32 cellular contexts compared by ENCODE assay signal in genomic region chr21:42798106-42798505, GRCh38.
"Had no signal": no experiment of that assay in that cellular context is flagged by ENCODE, and none has a peak within 500 bp of the region (broad histone marks: within the 10 kb centered on the region; RNA-seq: fewer than 3 reads in every experiment).

No MANE protein-coding gene starts in this region.

- H3K36me3 ChIP-seq: neutrophil, ovary, prostate gland, right lobe of liver, sigmoid colon, suprapubic skin, tibial artery, transverse colon, upper lobe of right lung, uterus had no signal

- H3K79me2 ChIP-seq: parathyroid adenoma had no signal

- FAIRE-seq: small intestine had no signal

- H3K27me3 ChIP-seq: ovary, right lobe of liver, testis, uterus had no signal

- H3K4me1 Mint-ChIP-seq: nephron progenitor cell, neural crest cell had no signal

- H3K36me3 Mint-ChIP-seq: naive B cell; naive thymus-derived CD8-positive, alpha-beta T cell; natural killer cell treated with Interleukin-12 subunit alpha and Interleukin-12 subunit beta and Interleukin-15 and Interleukin-18, amount 100 ng/mL, for 72 hours; stimulated activated memory B cell treated with anti-CD40 and anti-IgM and Interleukin-4, amounts not matched to agents 10 μg/mL and 1 μg/mL and 100 μg/mL, for 72 hours; type B pancreatic cell had no signal

- H3K9me3 ChIP-seq: neutrophil, ovary, prostate gland, right lobe of liver, sigmoid colon, suprapubic skin, testis, tibial artery, transverse colon, upper lobe of right lung, uterus had no signal

- H3K9me3 Mint-ChIP-seq: naive B cell; naive thymus-derived CD8-positive, alpha-beta T cell; natural killer cell treated with Interleukin-12 subunit alpha and Interleukin-12 subunit beta and Interleukin-15 and Interleukin-18, amount 100 ng/mL, for 72 hours; nephron progenitor cell; neural crest cell; stimulated activated memory B cell treated with anti-CD40 and anti-IgM and Interleukin-4, amounts not matched to agents 10 μg/mL and 1 μg/mL and 100 μg/mL, for 72 hours; stimulated activated naive CD8-positive, alpha-beta T cell treated with anti-CD3 and anti-CD28 coated beads, Interleukin-15, amount 100 ng/mL, for 72 hours; type B pancreatic cell had no signal

- DNase-seq: naive B cell; naive thymus-derived CD8-positive, alpha-beta T cell; nephron progenitor cell; nucleus accumbens; ovary; posterior cingulate gyrus; right cardiac atrium; right lobe of liver; sigmoid colon; small intestine; stimulated activated CD4-positive, alpha-beta T cell treated with anti-CD3 and anti-CD28 coated beads, Interleukin-12 subunit alpha, Interleukin-12 subunit beta, amount 100 ng/mL, for 4 hours; stimulated activated CD4-positive, alpha-beta T cell treated with anti-CD3 and anti-CD28 coated beads, Interleukin-1b, Interleukin-23, amount 100 ng/mL, for 48 hours; stimulated activated CD4-positive, alpha-beta T cell treated with anti-CD3 and anti-CD28 coated beads, Interleukin-4, amount 100 ng/mL, for 1 hour; stimulated activated CD4-positive, alpha-beta T cell treated with anti-CD3 and anti-CD28 coated beads, Interleukin-4, amount 100 ng/mL, for 4 hours; stimulated activated CD8-positive, alpha-beta memory T cell treated with anti-CD3 and anti-CD28 coated beads, Interleukin-4, amount 100 ng/mL, for 48 hours; stimulated activated naive CD4-positive, alpha-beta T cell; stimulated activated naive CD8-positive, alpha-beta T cell treated with anti-CD3 and anti-CD28 coated beads, Interleukin-15, amount 100 ng/mL, for 72 hours; stimulated activated naive CD8-positive, alpha-beta T cell treated with anti-CD3 and anti-CD28 coated beads, Interleukin-15, Interleukin-2, amounts not matched to agents 100 U/mL and 50 U/mL, for 24 hours; substantia nigra; testis; tibial artery; transverse colon; upper lobe of right lung; uterus had no signal

- H2AFZ ChIP-seq: parathyroid adenoma had no signal

- H3K27me3 Mint-ChIP-seq: naive B cell; stimulated activated naive CD8-positive, alpha-beta T cell treated with anti-CD3 and anti-CD28 coated beads, Interleukin-15, amount 100 ng/mL, for 72 hours had no signal

- H3K27ac ChIP-seq: neutrophil, ovary, parathyroid adenoma, prostate gland, right lobe of liver, sigmoid colon, suprapubic skin, testis, tibial artery, transverse colon, upper lobe of right lung, uterus had no signal

- H3K27ac Mint-ChIP-seq: natural killer cell treated with Interleukin-12 subunit alpha and Interleukin-12 subunit beta and Interleukin-15 and Interleukin-18, amount 100 ng/mL, for 72 hours; nephron progenitor cell; stimulated activated memory B cell treated with anti-CD40 and anti-IgM and Interleukin-4, amounts not matched to agents 10 μg/mL and 1 μg/mL and 100 μg/mL, for 72 hours; stimulated activated naive CD8-positive, alpha-beta T cell treated with anti-CD3 and anti-CD28 coated beads, Interleukin-15, amount 100 ng/mL, for 72 hours; type B pancreatic cell had no signal

- ATAC-seq: naive thymus-derived CD8-positive, alpha-beta T cell; natural killer cell treated with Interleukin-12 subunit alpha and Interleukin-12 subunit beta and Interleukin-15 and Interleukin-18, amount 100 ng/mL, for 72 hours; right cardiac atrium; right lobe of liver; stimulated activated memory B cell treated with anti-CD40 and anti-IgM and Interleukin-4, amounts not matched to agents 10 μg/mL and 1 μg/mL and 100 μg/mL, for 72 hours; stimulated activated naive CD8-positive, alpha-beta T cell treated with anti-CD3 and anti-CD28 coated beads, Interleukin-15, amount 100 ng/mL, for 72 hours; stimulated activated naive CD8-positive, alpha-beta T cell treated with anti-CD3 and anti-CD28 coated beads, Interleukin-15, Interleukin-2, amounts not matched to agents 100 U/mL and 50 U/mL, for 24 hours; upper lobe of right lung had no signal

- H3K4me3 Mint-ChIP-seq: naive B cell; naive thymus-derived CD8-positive, alpha-beta T cell; natural killer cell treated with Interleukin-12 subunit alpha and Interleukin-12 subunit beta and Interleukin-15 and Interleukin-18, amount 100 ng/mL, for 72 hours; nephron progenitor cell; neural crest cell; stimulated activated memory B cell treated with anti-CD40 and anti-IgM and Interleukin-4, amounts not matched to agents 10 μg/mL and 1 μg/mL and 100 μg/mL, for 72 hours; stimulated activated naive CD8-positive, alpha-beta T cell treated with anti-CD3 and anti-CD28 coated beads, Interleukin-15, amount 100 ng/mL, for 72 hours; type B pancreatic cell had no signal

- H3K4me3 ChIP-seq: ovary, prostate gland, right lobe of liver, sigmoid colon, suprapubic skin, testis, tibial artery, transverse colon, upper lobe of right lung, uterus had no signal

- H3K9ac ChIP-seq: parathyroid adenoma had no signal

- H3K4me1 ChIP-seq: parathyroid adenoma, prostate gland, right lobe of liver, sigmoid colon, suprapubic skin, testis, tibial artery, upper lobe of right lung, uterus had no signal
